12 cellular contexts compared by ENCODE assay signal in the genomic region with DNA sequence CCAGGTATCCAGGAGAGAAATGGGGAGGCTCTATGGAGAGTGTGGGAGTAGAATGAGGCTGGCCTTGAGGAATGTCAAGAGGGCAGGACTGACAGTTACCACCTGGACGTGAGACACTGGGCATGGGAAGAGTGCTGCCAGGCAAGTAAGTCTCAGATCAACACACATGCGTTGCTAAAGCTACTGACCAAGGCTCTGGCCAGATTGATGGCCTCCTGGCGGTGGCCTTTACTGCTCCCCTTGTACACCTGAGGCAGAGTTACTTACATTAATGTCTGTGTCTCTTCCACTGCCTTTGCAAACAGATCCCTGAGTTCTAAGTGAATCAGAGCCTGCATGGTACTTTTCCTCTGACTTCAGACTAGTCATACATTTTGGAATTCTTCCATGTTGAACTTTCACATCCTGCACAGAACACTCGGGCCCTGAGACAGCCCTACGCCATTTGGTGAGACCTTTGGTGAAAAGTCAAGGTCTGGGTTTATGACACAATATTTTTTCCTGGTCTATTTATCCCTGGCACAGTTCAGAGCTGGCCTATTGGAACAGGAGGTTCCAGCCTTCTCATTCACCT.
DNase-seq lines count a peak whose midpoint lies in the region; ATAC-seq and TF ChIP-seq lines count a peak whose summit lies in the region.
"Had no signal": no experiment of that assay in that cellular context is flagged by ENCODE, and none has a peak within 500 bp of the region (broad histone marks: within the 10 kb centered on the region; RNA-seq: fewer than 3 reads in every experiment).

No MANE protein-coding gene starts in this region.

- DNase-seq in AG10803 (ENCODE audit: low read depth) (peak; percentile 90), RWPE1 (ENCODE audit: low spot score) (peak; percentile 80), esophagus muscularis mucosa (ENCODE audit: extremely low spot score) (no peak), osteoblast (ENCODE audit: insufficient read length, low spot score, missing footprints) (peak; percentile 87)
- DNase-seq: Caco-2, KBM-7, T-helper 9 cell had no signal

- H3K9me3 ChIP-seq in esophagus muscularis mucosa (no peaks in the 10 kb centered on the region), osteoblast (ENCODE audit: low read depth, low read length) (no peaks in the 10 kb centered on the region)
- H3K9me3 ChIP-seq: Caco-2 had no signal

- H3K4me3 ChIP-seq in AG10803 (ENCODE audit: low read length) = no peak overlapping the region
- no peak overlapping the region for H3K4me3 ChIP-seq in esophagus muscularis mucosa
- no peak overlapping the region for H3K4me3 ChIP-seq in osteoblast (ENCODE audit: insufficient read depth, low read length)

- peak overlapping the region; percentile 5 for H2AFZ ChIP-seq in osteoblast (ENCODE audit: low read length)

- H3K79me2 ChIP-seq in osteoblast (ENCODE audit: insufficient read depth, low read length) = no peaks in the 10 kb centered on the region

- no peak for ATAC-seq in HG03521 (IDR thresholded peaks at IDR 0.05; ENCODE audit: unreplicated experiment)
- ATAC-seq in HG02623 (IDR thresholded peaks at IDR 0.05; ENCODE audit: unreplicated experiment) = no peak
- ATAC-seq in GM18861 (IDR thresholded peaks at IDR 0.05; ENCODE audit: unreplicated experiment) = no peak
- no peak for ATAC-seq in HG03520 (IDR thresholded peaks at IDR 0.05; ENCODE audit: unreplicated experiment)
- ATAC-seq: activated T-helper 17 cell treated with anti-CD3 and anti-CD28 coated beads, Interleukin-2, amount 50 U/mL, for 72 hours had no signal

- H3K27me3 ChIP-seq in esophagus muscularis mucosa (no peaks in the 10 kb centered on the region), osteoblast (ENCODE audit: insufficient read depth, low read length) (no peaks in the 10 kb centered on the region)

- H3K4me1 ChIP-seq in esophagus muscularis mucosa (peaks cover 6 to 51% (median 25%) of the 10 kb centered on the region in 4 donors), osteoblast (ENCODE audit: insufficient read depth, low read length) (peaks cover 61% of the 10 kb centered on the region)
- H3K4me1 ChIP-seq: Caco-2 had no signal

- POLR2A ChIA-PET in RWPE1 (lab: Yijun Ruan, JAX; ENCODE audit: low non-redundant PET) = no interaction called here

- intact Hi-C loops in esophagus muscularis mucosa (cut with DNase I) = no loop called here

- H3K4me2 ChIP-seq in osteoblast (ENCODE audit: insufficient read depth, low read length) = peak overlapping the region; percentile 65

- H3K36me3 ChIP-seq in esophagus muscularis mucosa (no peaks in the 10 kb centered on the region), osteoblast (ENCODE audit: insufficient read depth, low read length) (no peaks in the 10 kb centered on the region)

- no peaks in the 10 kb centered on the region for H4K20me1 ChIP-seq in osteoblast (ENCODE audit: insufficient read depth, low read length)

- H3K27ac ChIP-seq in RWPE1 (peak overlapping the region; percentile 97), esophagus muscularis mucosa (replicated peaks in 1 of 4) (peak overlapping the region in 3 of 4 donors; percentile 13 to 58 (median 52)), osteoblast (ENCODE audit: low read depth, low read length) (peak overlapping the region; percentile 96)

- WGBS in esophagus muscularis mucosa = 66% methylated on average over 5 of the region's 5 CpGs

- TF ChIP-seq EP300 in esophagus muscularis mucosa (IDR thresholded peaks at IDR 0.05) = no peak

- CTCF ChIA-PET in RWPE1 (lab: Yijun Ruan, JAX) = interaction anchor here (0.5 to 0.8 kb wide), 2 partner anchors 38 to 398 kb away, joined by 3 to 5 read pairs; no protein-coding TSS in a partner anchor

- TF ChIP-seq CTCF in AG10803 (conservative IDR thresholded peaks at IDR 0.05; ENCODE audit: low read length) (no peak), RWPE1 (conservative IDR thresholded peaks at IDR 0.05; ENCODE audit: low read depth) (no peak), esophagus muscularis mucosa (IDR thresholded peaks at IDR 0.05) (no peak), osteoblast (IDR thresholded peaks at IDR 0.05; ENCODE audit: extremely low read depth, low read depth, low read length) (no peak)

- TF ChIP-seq POLR2A in esophagus muscularis mucosa (IDR thresholded peaks at IDR 0.05; ENCODE audit: low read depth) = no peak
